10 cellular contexts compared by ENCODE assay signal in the genomic region with DNA sequence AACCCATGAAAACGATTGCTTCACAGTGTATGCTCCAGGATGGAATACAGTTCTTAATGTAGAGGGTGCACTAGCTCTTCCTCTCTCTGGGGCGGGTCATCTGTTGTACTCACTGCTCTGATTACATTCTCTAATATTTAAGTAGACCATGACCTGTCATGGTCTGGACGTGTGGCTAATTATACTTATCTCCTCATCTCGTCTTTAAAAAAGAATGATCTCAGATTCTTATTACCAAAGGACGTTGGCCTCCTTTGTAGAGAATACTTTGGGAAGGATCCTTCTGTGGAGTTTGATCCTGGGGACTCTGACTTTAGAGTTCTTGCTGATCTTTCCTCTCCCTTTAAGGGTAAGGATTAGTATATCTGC. TPM values are rescaled to one million over a fixed set of nuclear protein-coding genes. Genes with fewer than 3 reads are reported as not detected.
DNase-seq lines count a peak whose midpoint lies in the region; ATAC-seq and TF ChIP-seq lines count a peak whose summit lies in the region.
"Had no signal": no experiment of that assay in that cellular context is flagged by ENCODE, and none has a peak within 500 bp of the region (broad histone marks: within the 10 kb centered on the region; RNA-seq: fewer than 3 reads in every experiment).

No MANE protein-coding gene starts in this region.

- POLR2A ChIA-PET in WTC11 (lab: Charles Lee), result interaction anchor here (1.3 to 1.4 kb wide), 2 partner anchors 10 to 17 kb away, joined by 3 to 6 read pairs; no protein-coding TSS in a partner anchor

- H3K4me1 ChIP-seq in iPS-18a (ENCODE audit: control insufficient read depth, low read depth, low read length) (peaks cover 28% of the 10 kb centered on the region), skeletal muscle satellite cell (ENCODE audit: control insufficient read depth, insufficient read depth, low read length) (peaks cover 36% of the 10 kb centered on the region)

- no peak for ATAC-seq in WTC11

- peaks cover 46% of the 10 kb centered on the region for H3K4me1 Mint-ChIP-seq in WTC11

- no peaks in the 10 kb centered on the region for H3K9me3 Mint-ChIP-seq in WTC11

- no peak for TF ChIP-seq CTCF in WTC11 (IDR thresholded peaks at IDR 0.05)

- no peaks in the 10 kb centered on the region for H3K27me3 ChIP-seq in iPS-18a (ENCODE audit: control insufficient read depth, insufficient read depth, low read length)
- no peaks in the 10 kb centered on the region for H3K27me3 ChIP-seq in skeletal muscle satellite cell (ENCODE audit: control insufficient read depth, insufficient read depth, low read length)

- H3K4me3 ChIP-seq in iPS-18a (ENCODE audit: low read length) (peak overlapping the region; percentile 55), skeletal muscle satellite cell (ENCODE audit: low read length) (no peak overlapping the region)
- H3K4me3 ChIP-seq: skin epidermis had no signal

- H3K9ac ChIP-seq in iPS-18a (ENCODE audit: low read length) (peak overlapping the region; percentile 84), skeletal muscle satellite cell (ENCODE audit: low read depth, low read length) (peak overlapping the region; percentile 35)

- peak overlapping the region; percentile 96 for H3K27ac Mint-ChIP-seq in WTC11

- peak overlapping the region; percentile 61 for H3K4me3 Mint-ChIP-seq in WTC11

- H3K27me3 Mint-ChIP-seq in WTC11 (ENCODE audit: low read depth), result no peaks in the 10 kb centered on the region

- H3K9me3 ChIP-seq in iPS-18a (ENCODE audit: control insufficient read depth, low read depth, low read length), result no peaks in the 10 kb centered on the region
- H3K9me3 ChIP-seq in skeletal muscle satellite cell (replicated peaks; ENCODE audit: low read length), result no peaks in the 10 kb centered on the region

- peak overlapping the region; percentile 33 for H3K4me2 ChIP-seq in skeletal muscle satellite cell (ENCODE audit: low read length)

- CTCF ChIA-PET in WTC11 (lab: Charles Lee), result no interaction called here

- peak overlapping the region; percentile 97 for H3K27ac ChIP-seq in iPS-18a (ENCODE audit: low read length)

- DNase-seq in HCEC 1CT, result peak; percentile 38
- DNase-seq in WTC11 (ENCODE audit: low spot score), result no peak
- DNase-seq in glomerular visceral epithelial cell (ENCODE audit: extremely low spot score), result no peak
- DNase-seq in islet precursor cell, result no peak
- DNase-seq in OCI-M1 (lab: John Stamatoyannopoulos, UW), result no peak
- no peak for DNase-seq in A172 (ENCODE audit: low spot score)
- DNase-seq: activated gamma-delta T cell treated with Interleukin-2 at 50 U/mL for 16 hours had no signal

- no peaks in the 10 kb centered on the region for H3K36me3 Mint-ChIP-seq in WTC11

- no peaks in the 10 kb centered on the region for H3K36me3 ChIP-seq in iPS-18a (ENCODE audit: control insufficient read depth, low read depth, low read length)
- H3K36me3 ChIP-seq in skeletal muscle satellite cell (ENCODE audit: insufficient read depth, low read length), result no peaks in the 10 kb centered on the region

TF ChIP-seq in WTC11, 78 proteins besides CTCF, POLR2A, EP300 and RAD21:
- TF ChIP-seq, protein P1, sequence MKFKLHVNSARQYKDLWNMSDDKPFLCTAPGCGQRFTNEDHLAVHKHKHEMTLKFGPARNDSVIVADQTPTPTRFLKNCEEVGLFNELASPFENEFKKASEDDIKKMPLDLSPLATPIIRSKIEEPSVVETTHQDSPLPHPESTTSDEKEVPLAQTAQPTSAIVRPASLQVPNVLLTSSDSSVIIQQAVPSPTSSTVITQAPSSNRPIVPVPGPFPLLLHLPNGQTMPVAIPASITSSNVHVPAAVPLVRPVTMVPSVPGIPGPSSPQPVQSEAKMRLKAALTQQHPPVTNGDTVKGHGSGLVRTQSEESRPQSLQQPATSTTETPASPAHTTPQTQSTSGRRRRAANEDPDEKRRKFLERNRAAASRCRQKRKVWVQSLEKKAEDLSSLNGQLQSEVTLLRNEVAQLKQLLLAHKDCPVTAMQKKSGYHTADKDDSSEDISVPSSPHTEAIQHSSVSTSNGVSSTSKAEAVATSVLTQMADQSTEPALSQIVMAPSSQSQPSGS (CRISPR knock-in tag; IDR thresholded peaks at IDR 0.05; ENCODE audit: borderline replicate concordance, low read depth), result no peak
- TF ChIP-seq HMGA2 (CRISPR knock-in tag; IDR thresholded peaks at IDR 0.05) (no peak), NR1H2 (CRISPR knock-in tag; IDR thresholded peaks at IDR 0.05) (no peak), OVOL2 (CRISPR knock-in tag; IDR thresholded peaks at IDR 0.05; ENCODE audit: borderline replicate concordance) (no peak), NFE2L1 (CRISPR knock-in tag; IDR thresholded peaks at IDR 0.05) (no peak), EMX1 (CRISPR knock-in tag; IDR thresholded peaks at IDR 0.05) (no peak), PRRX2 (CRISPR knock-in tag; IDR thresholded peaks at IDR 0.05) (no peak), NFATC4 (CRISPR knock-in tag; IDR thresholded peaks at IDR 0.05) (no peak)
- TF ChIP-seq, protein P2, sequence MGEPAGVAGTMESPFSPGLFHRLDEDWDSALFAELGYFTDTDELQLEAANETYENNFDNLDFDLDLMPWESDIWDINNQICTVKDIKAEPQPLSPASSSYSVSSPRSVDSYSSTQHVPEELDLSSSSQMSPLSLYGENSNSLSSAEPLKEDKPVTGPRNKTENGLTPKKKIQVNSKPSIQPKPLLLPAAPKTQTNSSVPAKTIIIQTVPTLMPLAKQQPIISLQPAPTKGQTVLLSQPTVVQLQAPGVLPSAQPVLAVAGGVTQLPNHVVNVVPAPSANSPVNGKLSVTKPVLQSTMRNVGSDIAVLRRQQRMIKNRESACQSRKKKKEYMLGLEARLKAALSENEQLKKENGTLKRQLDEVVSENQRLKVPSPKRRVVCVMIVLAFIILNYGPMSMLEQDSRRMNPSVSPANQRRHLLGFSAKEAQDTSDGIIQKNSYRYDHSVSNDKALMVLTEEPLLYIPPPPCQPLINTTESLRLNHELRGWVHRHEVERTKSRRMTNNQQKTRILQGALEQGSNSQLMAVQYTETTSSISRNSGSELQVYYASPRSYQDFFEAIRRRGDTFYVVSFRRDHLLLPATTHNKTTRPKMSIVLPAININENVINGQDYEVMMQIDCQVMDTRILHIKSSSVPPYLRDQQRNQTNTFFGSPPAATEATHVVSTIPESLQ (CRISPR knock-in tag; IDR thresholded peaks at IDR 0.05), result no peak

RNA-seq across cellular contexts. Expression of a gene that starts 48.4 kb away (rescaled TPM):
- total RNA-seq in WTC11 (2021), result 34.6 to 41.0 TPM (median 34.8 TPM) in 3 replicates
- 21.0 and 32.5 TPM in 2 replicates for total RNA-seq in skeletal muscle satellite cell (2012; rRNA removed)
- 10.3 and 10.6 TPM in 2 replicates for total RNA-seq in A172 (2014; rRNA removed; shearing (Covaris generic))
